14 cellular contexts compared by ENCODE assay signal in the genomic region with DNA sequence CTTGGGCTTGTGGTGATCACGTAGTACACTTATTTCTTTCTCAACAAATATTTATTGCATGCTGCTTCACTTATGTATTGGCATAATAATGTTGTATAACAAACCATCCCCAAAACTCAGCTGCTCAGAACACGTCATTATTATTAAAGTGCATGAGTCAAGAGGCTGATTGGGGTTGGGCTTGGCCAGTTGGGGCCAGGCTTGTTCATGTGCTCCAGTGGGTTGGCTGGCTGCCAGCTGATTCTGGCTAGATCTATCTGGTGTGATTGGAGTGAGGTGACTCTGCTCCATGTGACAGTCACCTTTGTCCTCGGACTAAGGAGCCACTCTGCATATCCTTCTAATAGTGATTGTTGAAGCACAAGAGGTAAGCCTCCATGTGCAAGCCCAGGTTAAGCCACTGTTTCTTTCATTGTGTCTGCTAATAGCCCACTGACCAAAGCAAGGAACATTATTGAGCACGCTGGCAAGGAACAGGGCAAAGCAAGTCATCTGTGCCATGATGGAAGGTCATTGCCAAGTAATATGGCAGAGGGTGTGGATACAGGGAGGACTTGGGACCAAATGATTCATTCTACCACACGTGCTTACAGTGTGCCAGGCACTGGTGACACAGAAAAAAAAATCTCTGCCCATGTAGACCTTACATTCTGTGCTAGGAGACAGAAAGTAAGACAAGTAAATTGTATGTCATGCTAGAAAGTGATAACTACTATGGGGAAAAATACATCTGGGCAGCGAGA.
DNase-seq lines count a peak whose midpoint lies in the region; ATAC-seq, FAIRE-seq and TF ChIP-seq lines count a peak whose summit lies in the region.
"Had no signal": no experiment of that assay in that cellular context is flagged by ENCODE, and none has a peak within 500 bp of the region (broad histone marks: within the 10 kb centered on the region; RNA-seq: fewer than 3 reads in every experiment).

No MANE protein-coding gene starts in this region.

- 41% methylated on average over 6 of the region's 6 CpGs for WGBS in K562 (ENCODE audit: insufficient coverage, low coverage, missing lambda C conversion rate)
- WGBS in psoas muscle, 3 donors, result 74 to 85% (median 81%) methylated on average over 6 of the region's 6 CpGs

- no peaks in the 10 kb centered on the region for H3K9me3 ChIP-seq in K562 (replicated peaks; ENCODE audit: control insufficient read depth, insufficient read depth, low read depth, low read length)
- no peaks in the 10 kb centered on the region for H3K9me3 ChIP-seq in psoas muscle
- no peaks in the 10 kb centered on the region for H3K9me3 ChIP-seq in WERI-Rb-1 (ENCODE audit: severe bottlenecking)
- H3K9me3 ChIP-seq: BLaER1 treated with 17β-estradiol and CSF1 and Interleukin-3, amounts not matched to agents 10 nM and 100 nM; right atrium auricular region had no signal

- no peak overlapping the region for H3K4me2 ChIP-seq in K562 (ENCODE audit: insufficient read depth, low read length)
- H3K4me2 ChIP-seq: BLaER1 treated with 17β-estradiol and CSF1 and Interleukin-3, amounts not matched to agents 10 nM and 100 nM had no signal

- H3K27me3 ChIP-seq in K562 (ENCODE audit: control insufficient read depth in 2 of 2, insufficient read depth in 2 of 2, low read length in 2 of 2) (no peaks in the 10 kb centered on the region), psoas muscle (ENCODE audit: insufficient read depth in 3 of 3, low read length in 2 of 3) (no peaks in the 10 kb centered on the region), WERI-Rb-1 (ENCODE audit: insufficient read depth, low read depth, severe bottlenecking) (peaks cover 71% of the 10 kb centered on the region)
- H3K27me3 ChIP-seq: BLaER1 treated with 17β-estradiol and CSF1 and Interleukin-3, amounts not matched to agents 10 nM and 100 nM; right atrium auricular region had no signal

- no peaks in the 10 kb centered on the region for H3K79me2 ChIP-seq in K562 (ENCODE audit: control insufficient read depth, insufficient read depth, low read length)

- no peaks in the 10 kb centered on the region for H4K20me1 ChIP-seq in K562 (replicated peaks; ENCODE audit: control insufficient read depth, insufficient read depth, low read length)
- H4K20me1 ChIP-seq: BLaER1 treated with 17β-estradiol and CSF1 and Interleukin-3, amounts not matched to agents 10 nM and 100 nM had no signal

- no peaks in the 10 kb centered on the region; a peak in 1 of 5 replicates for H3K4me1 ChIP-seq in K562 (replicated peaks in 1 of 2; ENCODE audit: control insufficient read depth in 2 of 2, insufficient read depth in 2 of 2, low read length in 2 of 2)
- H3K4me1 ChIP-seq in psoas muscle, result no peaks in the 10 kb centered on the region
- H3K4me1 ChIP-seq: BLaER1 treated with 17β-estradiol and CSF1 and Interleukin-3, amounts not matched to agents 10 nM and 100 nM; right atrium auricular region had no signal

- H3K4me3 ChIP-seq in K562 (no peak overlapping the region), psoas muscle (no peak overlapping the region), WERI-Rb-1 (ENCODE audit: low read depth, low read length) (no peak overlapping the region)
- H3K4me3 ChIP-seq: BLaER1 treated with 17β-estradiol and CSF1 and Interleukin-3, amounts not matched to agents 10 nM and 100 nM; right atrium auricular region had no signal

- TF ChIP-seq RAD21 in K562 (CRISPR knock-in tag; conservative IDR thresholded peaks at IDR 0.05 in 1 of 2, IDR thresholded peaks at IDR 0.05 in 1 of 2), result no peak

- no peak overlapping the region for H3K9ac ChIP-seq in K562 (ENCODE audit: insufficient read depth in 1 of 2, low read depth in 2 of 2, low read length in 2 of 2)
- H3K9ac ChIP-seq: BLaER1 treated with 17β-estradiol and CSF1 and Interleukin-3, amounts not matched to agents 10 nM and 100 nM had no signal

- no peaks in the 10 kb centered on the region for H3K9me1 ChIP-seq in K562 (ENCODE audit: control insufficient read depth, insufficient read depth, low read length)

- H3K27ac ChIP-seq in K562 (ENCODE audit: extremely low read depth, low read depth, low read length) (no peak overlapping the region), psoas muscle (no peak overlapping the region), WERI-Rb-1 (no peak overlapping the region)
- H3K27ac ChIP-seq: BLaER1 treated with 17β-estradiol and CSF1 and Interleukin-3, amounts not matched to agents 10 nM and 100 nM; right atrium auricular region had no signal

- peak; percentile 61 for ATAC-seq in K562
- peak in 3 of 4 donors; percentile 27 to 37 (median 30) for ATAC-seq in psoas muscle
- ATAC-seq: activated CD4-positive, CD25-positive, alpha-beta regulatory T cell treated with anti-CD3 and anti-CD28 coated beads, Interleukin-2, amount 50 U/mL, for 24 hours; activated naive CD8-positive, alpha-beta T cell treated with anti-CD3 and anti-CD28 coated beads, Interleukin-2, amount 50 U/mL, for 24 hours; left ventricle myocardium superior had no signal

- BruUV-seq in K562 (replicated peaks; lab: Mats Ljungman, UMichigan), result no TSS peak

- in situ Hi-C loops in K562 (cut with MboI), result no loop called here

- TF ChIP-seq EP300 in K562 (IDR thresholded peaks at IDR 0.05; ENCODE audit: low read length), result no peak

- intact Hi-C loops in K562 (cut with micrococcal nuclease), result no loop called here
- intact Hi-C loops in psoas muscle (cut with DNase I), result loop anchor here in 1 of 2 donors (2.0 kb wide), 1 partner anchor 20 kb away; no protein-coding TSS in a partner anchor

- peak; percentile 59 for FAIRE-seq in K562 (lab: Jason Lieb, UNC)

- POLR2A ChIA-PET in K562 (lab: Yijun Ruan, JAX), result no interaction called here

- H2AFZ ChIP-seq in K562 (ENCODE audit: low read depth, low read length), result no peak overlapping the region

- H3K36me3 ChIP-seq in K562 (ENCODE audit: control insufficient read depth, insufficient read depth, low read length) (peaks cover 10% of the 10 kb centered on the region; the same call in 1 of the 3 replicates), psoas muscle (ENCODE audit: insufficient read depth in 1 of 2, low read depth in 1 of 2) (peaks cover 0 to 11% of the 10 kb centered on the region in 2 donors), WERI-Rb-1 (no peaks in the 10 kb centered on the region)
- H3K36me3 ChIP-seq: BLaER1 treated with 17β-estradiol and CSF1 and Interleukin-3, amounts not matched to agents 10 nM and 100 nM; right atrium auricular region had no signal

- no peak for TF ChIP-seq CTCF in K562 (IDR thresholded peaks at IDR 0.05 in 2 of 3, conservative IDR thresholded peaks at IDR 0.05 in 1 of 3; ENCODE audit: insufficient read depth in 2 of 3, low read depth in 1 of 3, low read length in 3 of 3)
- no peak for TF ChIP-seq CTCF in psoas muscle (IDR thresholded peaks at IDR 0.05)
- no peak for TF ChIP-seq CTCF in WERI-Rb-1 (IDR thresholded peaks at IDR 0.05; ENCODE audit: low read depth, low read length)

- DNase-seq in DMS79 treated with DMSO at 0.1 percent for 48 hours (lab: John Stamatoyannopoulos, UW), result peak; percentile 46
- DNase-seq in LoVo (ENCODE audit: low spot score), result peak; percentile 3
- DNase-seq in K562 (ENCODE audit: extremely low read depth in 1 of 4, low spot score in 3 of 4), result peak; percentile 23 to 57 (median 42)
- DNase-seq in psoas muscle, result peak in 1 of 2 donors; percentile 18
- no peak for DNase-seq in middle frontal gyrus (ENCODE audit: extremely low spot score, low spot score)
- DNase-seq in WERI-Rb-1, result no peak
- DNase-seq in cerebellum (ENCODE audit: low spot score), result no peak
- DNase-seq: activated naive CD8-positive, alpha-beta T cell treated with anti-CD3 and anti-CD28 coated beads, Interleukin-2, amount 50 U/mL, for 24 hours; cerebellar nuclear complex; left ventricle myocardium superior; NCI-H187 had no signal

- CTCF ChIA-PET in K562 (lab: Yijun Ruan, JAX; ENCODE audit: low intra/inter-chr PET ratio), result no interaction called here

- no peak for TF ChIP-seq POLR2A in K562 (conservative IDR thresholded peaks at IDR 0.05)

TF ChIP-seq in K562, 482 proteins besides CTCF, POLR2A, EP300 and RAD21:
- TF ChIP-seq ZNF143 (CRISPR knock-in tag; IDR thresholded peaks at IDR 0.05) (no peak), FOXJ3 (CRISPR knock-in tag; IDR thresholded peaks at IDR 0.05) (no peak), MYC (IDR thresholded peaks at IDR 0.05; ENCODE audit: low read depth, low read length) (peak; percentile 34; the same call in 1 of the 2 replicates), MYC (CRISPR knock-in tag; IDR thresholded peaks at IDR 0.05; ENCODE audit: borderline replicate concordance, low read depth) (no peak), NFIX (CRISPR knock-in tag; IDR thresholded peaks at IDR 0.05; ENCODE audit: low read depth) (peak; percentile 67), NFIC (IDR thresholded peaks at IDR 0.05) (peak; percentile 93), FOSL1 (tag; conservative IDR thresholded peaks at IDR 0.05) (peak; percentile 72), L3MBTL2 (IDR thresholded peaks at IDR 0.05) (0 out of 2 replicates have a peak, but pooled peaks have one; percentile 29)
- TF ChIP-seq, protein P1, sequence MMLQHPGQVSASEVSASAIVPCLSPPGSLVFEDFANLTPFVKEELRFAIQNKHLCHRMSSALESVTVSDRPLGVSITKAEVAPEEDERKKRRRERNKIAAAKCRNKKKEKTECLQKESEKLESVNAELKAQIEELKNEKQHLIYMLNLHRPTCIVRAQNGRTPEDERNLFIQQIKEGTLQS (IDR thresholded peaks at IDR 0.05), result peak; percentile 38; the same call in 1 of the 2 replicates
- TF ChIP-seq, protein P1 (CRISPR knock-in tag; conservative IDR thresholded peaks at IDR 0.05), result no peak

Comparison
In these comparisons a context has a peak if more than half of its experiments do, and no peak if none do; other contexts are left out.
1. DNase-seq: peak in DMS79 treated with DMSO at 0.1 percent for 48 hours (single experiment), LoVo (single experiment) and K562 (4 of 4); none in middle frontal gyrus (single experiment), WERI-Rb-1 (single experiment) and cerebellum (single experiment).